ENCODE assay signal across 14 cellular contexts in genomic region chr2:119689218-119689617, GRCh38. TPM values are rescaled to one million over a fixed set of nuclear protein-coding genes. Genes with fewer than 3 reads are reported as not detected.
DNase-seq lines count a peak whose midpoint lies in the region; TF ChIP-seq lines count a peak whose summit lies in the region.
"Had no signal": no experiment of that assay in that cellular context is flagged by ENCODE, and none has a peak within 500 bp of the region (broad histone marks: within the 10 kb centered on the region; RNA-seq: fewer than 3 reads in every experiment).

No MANE protein-coding gene starts in this region.

- no peak overlapping the region for H2BK120ac ChIP-seq in mesendoderm (ENCODE audit: low read depth, low read length)
- H2BK120ac ChIP-seq in neuronal stem cell (ENCODE audit: low read depth, low read length), result no peak overlapping the region

- no peak overlapping the region for H3K4me3 ChIP-seq in mesendoderm (ENCODE audit: low read length)
- no peak overlapping the region for H3K4me3 ChIP-seq in spleen
- H3K4me3 ChIP-seq in neuronal stem cell (ENCODE audit: low read length in 2 of 2), result no peak overlapping the region

- H3K9ac ChIP-seq in mesendoderm (ENCODE audit: low read length) (no peak overlapping the region), neuronal stem cell (ENCODE audit: low read depth, low read length, poor library complexity) (no peak overlapping the region)

- H3K14ac ChIP-seq in neuronal stem cell (ENCODE audit: low read length), result no peak overlapping the region

- H4K8ac ChIP-seq in mesendoderm (ENCODE audit: low read depth, low read length) (no peak overlapping the region), neuronal stem cell (ENCODE audit: low read depth, low read length) (no peak overlapping the region)

- intact Hi-C loops in spleen (cut with DNase I; ENCODE audit: low total_unique reads), result no loop called here

- TF ChIP-seq POLR2A in spleen (IDR thresholded peaks at IDR 0.05), result no peak

- H3K23ac ChIP-seq in mesendoderm (ENCODE audit: low read length) (peak overlapping the region; percentile 54), neuronal stem cell (ENCODE audit: low read depth, low read length, poor library complexity) (no peak overlapping the region)

- H2BK5ac ChIP-seq in mesendoderm (ENCODE audit: low read length) (no peak overlapping the region), neuronal stem cell (ENCODE audit: low read length) (no peak overlapping the region)

- H2BK15ac ChIP-seq in mesendoderm (replicated peaks; ENCODE audit: low read depth), result no peak overlapping the region
- H2BK15ac ChIP-seq in neuronal stem cell (ENCODE audit: low read length), result no peak overlapping the region

- H2BK12ac ChIP-seq in neuronal stem cell (ENCODE audit: low read length), result no peak overlapping the region

- H3K27ac ChIP-seq in mesendoderm (ENCODE audit: low read depth, low read length), result no peak overlapping the region
- no peak overlapping the region for H3K27ac ChIP-seq in spleen
- no peak overlapping the region for H3K27ac ChIP-seq in neuronal stem cell (replicated peaks; ENCODE audit: low read length)
- H3K27ac ChIP-seq: 22Rv1 had no signal

- H3K9me3 ChIP-seq in spleen (no peaks in the 10 kb centered on the region), neuronal stem cell (replicated peaks in 1 of 2; ENCODE audit: control insufficient read depth in 2 of 2, insufficient read depth in 1 of 2, low read depth in 1 of 2, low read length in 2 of 2) (peaks cover 0 to 4% of the 10 kb centered on the region in 2 donors)
- H3K9me3 ChIP-seq: Caco-2 had no signal

- H3K4me2 ChIP-seq in mesendoderm (ENCODE audit: low read length) (no peak overlapping the region), neuronal stem cell (ENCODE audit: insufficient read depth, low read length, poor library complexity, severe bottlenecking) (no peak overlapping the region)

- no peak overlapping the region for H3K4ac ChIP-seq in mesendoderm (ENCODE audit: low read depth, low read length)
- H3K4ac ChIP-seq in neuronal stem cell (ENCODE audit: low read length), result no peak overlapping the region

- H2AK5ac ChIP-seq in mesendoderm (ENCODE audit: low read length) (no peak overlapping the region), neuronal stem cell (ENCODE audit: low read depth, low read length) (no peak overlapping the region)

- H3K79me2 ChIP-seq in mesendoderm (ENCODE audit: control insufficient read depth, insufficient read depth, low read length), result no peaks in the 10 kb centered on the region

- H3K27me3 ChIP-seq in mesendoderm (ENCODE audit: insufficient read depth, low read length, poor library complexity) (no peaks in the 10 kb centered on the region), spleen (replicated peaks in 1 of 7) (no peaks in the 10 kb centered on the region), neuronal stem cell (ENCODE audit: control insufficient read depth in 3 of 3, insufficient read depth in 3 of 3, low read depth in 1 of 3, low read length in 3 of 3) (no peaks in the 10 kb centered on the region)

- no peak overlapping the region for H3K18ac ChIP-seq in mesendoderm (ENCODE audit: low read length)
- no peak overlapping the region for H3K18ac ChIP-seq in neuronal stem cell (ENCODE audit: low read length)

- no peak overlapping the region for H3K56ac ChIP-seq in mesendoderm (ENCODE audit: low read length)

- DNase-seq in activated CD4-positive, CD25-positive, alpha-beta regulatory T cell treated with anti-CD3 and anti-CD28 coated beads, Interleukin-2, amount 50 U/mL, for 72 hours, result peak; percentile 21
- DNase-seq in activated CD4-positive, CD25-positive, alpha-beta regulatory T cell (lab: John Stamatoyannopoulos, UW), result no peak
- DNase-seq in mesendoderm, result no peak
- peak; percentile 17 for DNase-seq in spleen
- no peak for DNase-seq in amygdala (lab: John Stamatoyannopoulos, UW)
- no peak for DNase-seq in NCI-H345 treated with DMSO at 0.1 percent for 48 hours (lab: John Stamatoyannopoulos, UW; ENCODE audit: unreplicated experiment)
- DNase-seq in neuronal stem cell (ENCODE audit: low spot score), result no peak
- DNase-seq: Caco-2; CD8-positive, alpha-beta memory T cell; DMS53; GF-D8; HCEC 1CT; HFFc6 had no signal

- no peak overlapping the region for H4K91ac ChIP-seq in neuronal stem cell (ENCODE audit: low read depth, low read length, poor library complexity)

- no CpG with 5 or more reads among the region's 4 CpGs for WGBS in mesendoderm (ENCODE audit: extremely low coverage, insufficient coverage, low lambda C conversion rate)
- WGBS in spleen, 5 donors, result 73 to 91% (median 87%) methylated on average over 4 of the region's 4 CpGs
- WGBS in neuronal stem cell (ENCODE audit: extremely low coverage in 2 of 2, insufficient read length in 2 of 2, insufficient replicate concordance in 1 of 2), 2 donors, result no CpG with 5 or more reads among the region's 4 CpGs

- H3K4me1 ChIP-seq in mesendoderm (ENCODE audit: control insufficient read depth, low read depth, low read length) (no peaks in the 10 kb centered on the region), spleen (no peaks in the 10 kb centered on the region), neuronal stem cell (ENCODE audit: control insufficient read depth in 2 of 2, insufficient read depth in 1 of 2, low read depth in 1 of 2, low read length in 2 of 2) (peaks cover 6 to 10% of the 10 kb centered on the region in 2 donors)
- H3K4me1 ChIP-seq: Caco-2 had no signal

- no peak overlapping the region for H4K5ac ChIP-seq in mesendoderm (ENCODE audit: low read length)

- no peak overlapping the region for H2AFZ ChIP-seq in neuronal stem cell (ENCODE audit: low read length)

- H3K36me3 ChIP-seq in mesendoderm (ENCODE audit: control insufficient read depth, insufficient read depth, low read length), result no peaks in the 10 kb centered on the region
- H3K36me3 ChIP-seq in spleen, result peaks cover 0 to 40% (median 22%) of the 10 kb centered on the region in 6 donors
- peaks cover 5 to 26% of the 10 kb centered on the region in 2 donors for H3K36me3 ChIP-seq in neuronal stem cell (replicated peaks in 1 of 2; ENCODE audit: control insufficient read depth in 2 of 2, insufficient read depth in 2 of 2, low read length in 2 of 2)

- no peaks in the 10 kb centered on the region for H3K79me1 ChIP-seq in mesendoderm (ENCODE audit: low read length)
- H3K79me1 ChIP-seq in neuronal stem cell (ENCODE audit: low read depth, low read length), result no peaks in the 10 kb centered on the region

- no peak for TF ChIP-seq CTCF in spleen (IDR thresholded peaks at IDR 0.05 in 8 of 11, conservative IDR thresholded peaks at IDR 0.05 in 3 of 11)

RNA-seq across cellular contexts. Expression of gene TMEM177, which starts 10.2 kb away (rescaled TPM):
- 20.2 TPM for polyA plus RNA-seq in mesendoderm (2013, experiment 1 of 2)
- polyA plus RNA-seq in mesendoderm (2013, experiment 2 of 2), result 19.5 TPM
- total RNA-seq in spleen, result 1 to 10 TPM; 6.6 to 9.5 (median 7.5) TPM
- 1 to 10 TPM; 3.7 to 8.2 (median 8.0) TPM for polyA plus RNA-seq in spleen
- 17.9 TPM for polyA plus RNA-seq in neuronal stem cell (2013, experiment 1 of 2)
- 17.5 TPM for polyA plus RNA-seq in neuronal stem cell (2013, experiment 2 of 2)

Comparison
In these comparisons a context has a peak if more than half of its experiments do, and no peak if none do; other contexts are left out.
1. DNase-seq: peak in activated CD4-positive, CD25-positive, alpha-beta regulatory T cell treated with anti-CD3 and anti-CD28 coated beads, Interleukin-2, amount 50 U/mL, for 72 hours (single experiment) and spleen (single experiment); none in activated CD4-positive, CD25-positive, alpha-beta regulatory T cell (0 of 4), mesendoderm (single experiment), amygdala (0 of 56), NCI-H345 treated with DMSO at 0.1 percent for 48 hours (single experiment) and neuronal stem cell (single experiment).